Comparison of ENCODE assay signal across 7 cellular contexts in genomic region chr17:31287932-31288331, GRCh38. TPM values are rescaled to one million over a fixed set of nuclear protein-coding genes. Genes with fewer than 3 reads are reported as not detected.
A peak's percentile ranks its signal among the peaks of the same experiment; 100 is the strongest.
DNase-seq lines count a peak whose midpoint lies in the region; ATAC-seq, FAIRE-seq and TF ChIP-seq lines count a peak whose summit lies in the region.
"Not testable (repeated sequence)": the region's sequence is repeated elsewhere in the genome, so short reads cannot be mapped to it uniquely, and the experiment has no call there.
"Had no signal": no experiment of that assay in that cellular context is flagged by ENCODE, and none has a peak within 500 bp of the region (broad histone marks: within the 10 kb centered on the region; RNA-seq: fewer than 3 reads in every experiment).

No MANE protein-coding gene starts in this region.

- not testable (repeated sequence) for DNase-seq in WTC11 (ENCODE audit: low spot score); frontal cortex (ENCODE audit: low spot score in 2 of 2)

- H3K9me3 Mint-ChIP-seq in WTC11: not testable (repeated sequence)

- not testable (repeated sequence) for H3K27me3 Mint-ChIP-seq in WTC11 (ENCODE audit: low read depth)

- H3K27ac Mint-ChIP-seq in WTC11: not testable (repeated sequence)

- FAIRE-seq in frontal cortex (lab: Jason Lieb, UNC): peak; percentile 31

- ATAC-seq in WTC11: not testable (repeated sequence)

- not testable (repeated sequence) for TF ChIP-seq CTCF in WTC11 (IDR thresholded peaks at IDR 0.05)

- H3K36me3 Mint-ChIP-seq in WTC11: not testable (repeated sequence)

- POLR2A ChIA-PET in WTC11 (lab: Charles Lee): not testable (repeated sequence)

- H3K4me1 Mint-ChIP-seq in WTC11: not testable (repeated sequence)

- not testable (repeated sequence) for H3K4me3 Mint-ChIP-seq in WTC11

- CTCF ChIA-PET in WTC11 (lab: Charles Lee): interaction anchor here (0.7 kb wide), 1 partner anchor 53 kb away, joined by 4 read pairs; no protein-coding TSS in a partner anchor

TF ChIP-seq in WTC11, 78 proteins besides CTCF, POLR2A, EP300 and RAD21:
- TF ChIP-seq HMGA2 (CRISPR knock-in tag; IDR thresholded peaks at IDR 0.05): peak; percentile 91

RNA-seq across cellular contexts. Expression of gene OMG, which starts 9.1 kb away (rescaled TPM):
- not detected in 3 replicates for total RNA-seq in WTC11 (2021)
- 6.1 TPM for total RNA-seq in frontal cortex
- total RNA-seq: A172, A673, Caco-2, Calu3, Daoy had no signal

RNA-seq across cellular contexts. Expression of gene EVI2B, which starts 25.9 kb away (rescaled TPM):
- total RNA-seq in WTC11 (2021) (0.18 to 0.37 TPM (median 0.25 TPM) in 3 replicates), frontal cortex (not detected)
- total RNA-seq: Caco-2, Calu3, Daoy had no signal

RNA-seq across cellular contexts. Expression of gene EVI2A, which starts 33.5 kb away (rescaled TPM):
- total RNA-seq in WTC11 (2021) (0.09 to 0.16 TPM (median 0.15 TPM) in 3 replicates), frontal cortex (2.4 TPM)
- total RNA-seq: A673, Caco-2, Calu3 had no signal
